Comparison of ENCODE assay signal across 8 cellular contexts in the genomic region with DNA sequence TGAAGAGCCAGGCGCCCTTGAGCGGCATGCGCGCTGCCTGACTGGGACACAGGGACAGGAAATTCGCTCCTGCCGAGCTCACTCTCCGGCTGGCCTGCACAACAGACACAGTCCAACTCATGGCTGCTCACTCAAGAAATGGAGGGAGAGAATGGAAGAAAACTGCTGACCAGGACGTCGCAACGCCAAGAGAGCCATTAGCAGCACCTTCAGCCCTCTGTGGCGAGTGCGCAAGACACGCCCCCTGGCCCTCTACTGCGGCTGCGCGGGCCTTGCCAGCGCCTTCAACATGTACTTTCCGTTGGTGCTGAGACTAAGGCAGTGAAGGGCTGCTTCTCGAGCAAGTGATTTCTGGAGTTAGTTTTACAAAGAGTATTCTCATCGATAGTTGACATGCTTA.
"Had no signal": no experiment of that assay in that cellular context is flagged by ENCODE, and none has a peak within 500 bp of the region (broad histone marks: within the 10 kb centered on the region; RNA-seq: fewer than 3 reads in every experiment).

No MANE protein-coding gene starts in this region.

- H3K4me3 Mint-ChIP-seq: HFFc6 had no signal

- H3K9ac ChIP-seq: GM23248 had no signal

- H3K27ac ChIP-seq: GM23248 had no signal

- ATAC-seq: HCT116, K562 had no signal

- H3K27ac Mint-ChIP-seq: HFFc6 had no signal

- H3K9me3 ChIP-seq: HAP-1 had no signal

- H3K9me3 Mint-ChIP-seq: HFFc6 had no signal

- DNase-seq: GM23248, GOT3, H7, HFFc6, IMR-90 had no signal

- H3K36me3 ChIP-seq: HAP-1 had no signal

- H2AFZ ChIP-seq: GM23248 had no signal

- H3K4me3 ChIP-seq: GM23248, HAP-1, K562 had no signal
